1 cellular context compared by ENCODE assay signal in the genomic region with DNA sequence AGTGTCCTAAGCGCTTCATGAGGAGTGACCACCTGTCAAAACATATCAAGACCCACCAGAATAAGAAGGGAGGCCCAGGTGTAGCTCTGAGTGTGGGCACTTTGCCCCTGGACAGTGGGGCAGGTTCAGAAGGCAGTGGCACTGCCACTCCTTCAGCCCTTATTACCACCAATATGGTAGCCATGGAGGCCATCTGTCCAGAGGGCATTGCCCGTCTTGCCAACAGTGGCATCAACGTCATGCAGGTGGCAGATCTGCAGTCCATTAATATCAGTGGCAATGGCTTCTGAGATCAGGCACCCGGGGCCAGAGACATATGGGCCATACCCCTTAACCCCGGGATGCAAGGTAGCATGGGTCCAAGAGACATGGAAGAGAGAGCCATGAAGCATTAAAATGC.
A peak's percentile ranks its signal among the peaks of the same experiment; 100 is the strongest.
TF ChIP-seq lines count a peak whose summit lies in the region.

No MANE protein-coding gene starts in this region.

TF ChIP-seq in HepG2, 621 proteins besides CTCF, POLR2A, EP300 and RAD21:
- TF ChIP-seq ZNF24 (IDR thresholded peaks at IDR 0.05) (no peak), KLF9 (CRISPR knock-in tag; IDR thresholded peaks at IDR 0.05; ENCODE audit: low read depth) (no peak), NR1H2 (CRISPR knock-in tag; IDR thresholded peaks at IDR 0.05; ENCODE audit: borderline replicate concordance, low read depth) (no peak), FOXA1 (IDR thresholded peaks at IDR 0.05) (no peak), FOXA1 (CRISPR knock-in tag; IDR thresholded peaks at IDR 0.05) (no peak)
- TF ChIP-seq, protein P1, sequence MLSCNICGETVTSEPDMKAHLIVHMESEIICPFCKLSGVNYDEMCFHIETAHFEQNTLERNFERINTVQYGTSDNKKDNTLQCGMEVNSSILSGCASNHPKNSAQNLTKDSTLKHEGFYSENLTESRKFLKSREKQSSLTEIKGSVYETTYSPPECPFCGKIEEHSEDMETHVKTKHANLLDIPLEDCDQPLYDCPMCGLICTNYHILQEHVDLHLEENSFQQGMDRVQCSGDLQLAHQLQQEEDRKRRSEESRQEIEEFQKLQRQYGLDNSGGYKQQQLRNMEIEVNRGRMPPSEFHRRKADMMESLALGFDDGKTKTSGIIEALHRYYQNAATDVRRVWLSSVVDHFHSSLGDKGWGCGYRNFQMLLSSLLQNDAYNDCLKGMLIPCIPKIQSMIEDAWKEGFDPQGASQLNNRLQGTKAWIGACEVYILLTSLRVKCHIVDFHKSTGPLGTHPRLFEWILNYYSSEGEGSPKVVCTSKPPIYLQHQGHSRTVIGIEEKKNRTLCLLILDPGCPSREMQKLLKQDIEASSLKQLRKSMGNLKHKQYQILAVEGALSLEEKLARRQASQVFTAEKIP (CRISPR knock-in tag; IDR thresholded peaks at IDR 0.05; ENCODE audit: borderline replicate concordance) = no peak
- TF ChIP-seq, protein P2, sequence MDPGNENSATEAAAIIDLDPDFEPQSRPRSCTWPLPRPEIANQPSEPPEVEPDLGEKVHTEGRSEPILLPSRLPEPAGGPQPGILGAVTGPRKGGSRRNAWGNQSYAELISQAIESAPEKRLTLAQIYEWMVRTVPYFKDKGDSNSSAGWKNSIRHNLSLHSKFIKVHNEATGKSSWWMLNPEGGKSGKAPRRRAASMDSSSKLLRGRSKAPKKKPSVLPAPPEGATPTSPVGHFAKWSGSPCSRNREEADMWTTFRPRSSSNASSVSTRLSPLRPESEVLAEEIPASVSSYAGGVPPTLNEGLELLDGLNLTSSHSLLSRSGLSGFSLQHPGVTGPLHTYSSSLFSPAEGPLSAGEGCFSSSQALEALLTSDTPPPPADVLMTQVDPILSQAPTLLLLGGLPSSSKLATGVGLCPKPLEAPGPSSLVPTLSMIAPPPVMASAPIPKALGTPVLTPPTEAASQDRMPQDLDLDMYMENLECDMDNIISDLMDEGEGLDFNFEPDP (CRISPR knock-in tag; conservative IDR thresholded peaks at IDR 0.05) = 0 out of 2 replicates have a peak, but pooled peaks have one; percentile 18
